ENCODE assay signal across 8 cellular contexts in genomic region chr12:125065753-125066570, GRCh38. TPM values are rescaled to one million over a fixed set of nuclear protein-coding genes. Genes with fewer than 3 reads are reported as not detected.
DNase-seq lines count a peak whose midpoint lies in the region; ATAC-seq and TF ChIP-seq lines count a peak whose summit lies in the region.

No MANE protein-coding gene starts in this region.

- no peaks in the 10 kb centered on the region for H3K27me3 ChIP-seq in HUES6 (ENCODE audit: control insufficient read depth, insufficient read depth, low read length)

- peaks cover 11% of the 10 kb centered on the region for H3K36me3 ChIP-seq in HUES6 (ENCODE audit: control insufficient read depth, insufficient read depth, low read length)

- H3K27ac Mint-ChIP-seq in naive B cell, result peak overlapping the region in 3 of 6 donors; percentile 41 to 72 (median 54)

- TF ChIP-seq CTCF in choroid plexus epithelial cell (conservative IDR thresholded peaks at IDR 0.05; ENCODE audit: low read depth, low read length), result no peak

- H3K27ac ChIP-seq in HUES6 (ENCODE audit: low read depth, low read length), result peak overlapping the region; percentile 51; the same call in 1 of the 2 replicates

- peaks cover 3% of the 10 kb centered on the region; the same call in 1 of the 2 replicates for H3K9me3 ChIP-seq in HUES6 (ENCODE audit: control insufficient read depth, insufficient read depth, low read depth, low read length)

- peaks cover 15 to 26% (median 22%) of the 10 kb centered on the region in 3 donors for H3K4me1 Mint-ChIP-seq in naive B cell

- peaks cover 0 to 11% (median 11%) of the 10 kb centered on the region in 3 donors for H3K27me3 Mint-ChIP-seq in naive B cell

- no peak for DNase-seq in choroid plexus epithelial cell (ENCODE audit: low read depth)
- DNase-seq in naive B cell, result no peak
- no peak for DNase-seq in NCI-H446 treated with DMSO at 0.1 percent for 48 hours (lab: John Stamatoyannopoulos, UW)
- no peak for DNase-seq in Kasumi-1 (lab: John Stamatoyannopoulos, UW)
- DNase-seq in AG08395 (ENCODE audit: low spot score), result no peak
- DNase-seq in NCI-H2196 (lab: John Stamatoyannopoulos, UW; ENCODE audit: unreplicated experiment), result no peak

- H3K9me3 Mint-ChIP-seq in naive B cell, result peaks cover 0 to 5% (median 0%) of the 10 kb centered on the region in 7 donors

- peak overlapping the region; percentile 83 for H3K4me3 ChIP-seq in HUES6 (ENCODE audit: low read depth, low read length)
- peak overlapping the region; percentile 76 for H3K4me3 ChIP-seq in choroid plexus epithelial cell (ENCODE audit: low read depth, low read length)

- H3K4me1 ChIP-seq in HUES6 (ENCODE audit: control insufficient read depth, insufficient read depth, low read length), result peaks cover 29% of the 10 kb centered on the region

- peak overlapping the region; percentile 65 to 96 (median 86) for H3K4me3 Mint-ChIP-seq in naive B cell

- H3K9ac ChIP-seq in HUES6 (ENCODE audit: low read length), result peak overlapping the region; percentile 81

- ATAC-seq in GM18870 (IDR thresholded peaks at IDR 0.05; ENCODE audit: unreplicated experiment), result peak; percentile 10
- peak; percentile 35 to 45 for ATAC-seq in naive B cell (ENCODE audit: low read depth in 2 of 2)

- H3K36me3 Mint-ChIP-seq in naive B cell, result no peaks in the 10 kb centered on the region

RNA-seq across cellular contexts. Expression of gene AACS, which starts 0.7 kb away (rescaled TPM):
- 10 to 100 TPM in 1 of 6 donors, 1 to 10 TPM in 5; 4.9 to 12.1 (median 7.5) TPM for polyA plus RNA-seq in naive B cell (ENCODE audit: low read depth in 6 of 6)
